Comparison of ENCODE assay signal across 1 cellular context in genomic region chr16:86287641-86288201, GRCh38.
TF ChIP-seq lines count a peak whose summit lies in the region.

No MANE protein-coding gene starts in this region.

TF ChIP-seq in IMR-90, 13 proteins besides CTCF, POLR2A, EP300 and RAD21 (continued from another document):
- TF ChIP-seq, protein P1, sequence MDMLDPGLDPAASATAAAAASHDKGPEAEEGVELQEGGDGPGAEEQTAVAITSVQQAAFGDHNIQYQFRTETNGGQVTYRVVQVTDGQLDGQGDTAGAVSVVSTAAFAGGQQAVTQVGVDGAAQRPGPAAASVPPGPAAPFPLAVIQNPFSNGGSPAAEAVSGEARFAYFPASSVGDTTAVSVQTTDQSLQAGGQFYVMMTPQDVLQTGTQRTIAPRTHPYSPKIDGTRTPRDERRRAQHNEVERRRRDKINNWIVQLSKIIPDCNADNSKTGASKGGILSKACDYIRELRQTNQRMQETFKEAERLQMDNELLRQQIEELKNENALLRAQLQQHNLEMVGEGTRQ (IDR thresholded peaks at IDR 0.05; ENCODE audit: low read depth, low read length), result no peak
